ENCODE assay signal across 20 cellular contexts in the genomic region with DNA sequence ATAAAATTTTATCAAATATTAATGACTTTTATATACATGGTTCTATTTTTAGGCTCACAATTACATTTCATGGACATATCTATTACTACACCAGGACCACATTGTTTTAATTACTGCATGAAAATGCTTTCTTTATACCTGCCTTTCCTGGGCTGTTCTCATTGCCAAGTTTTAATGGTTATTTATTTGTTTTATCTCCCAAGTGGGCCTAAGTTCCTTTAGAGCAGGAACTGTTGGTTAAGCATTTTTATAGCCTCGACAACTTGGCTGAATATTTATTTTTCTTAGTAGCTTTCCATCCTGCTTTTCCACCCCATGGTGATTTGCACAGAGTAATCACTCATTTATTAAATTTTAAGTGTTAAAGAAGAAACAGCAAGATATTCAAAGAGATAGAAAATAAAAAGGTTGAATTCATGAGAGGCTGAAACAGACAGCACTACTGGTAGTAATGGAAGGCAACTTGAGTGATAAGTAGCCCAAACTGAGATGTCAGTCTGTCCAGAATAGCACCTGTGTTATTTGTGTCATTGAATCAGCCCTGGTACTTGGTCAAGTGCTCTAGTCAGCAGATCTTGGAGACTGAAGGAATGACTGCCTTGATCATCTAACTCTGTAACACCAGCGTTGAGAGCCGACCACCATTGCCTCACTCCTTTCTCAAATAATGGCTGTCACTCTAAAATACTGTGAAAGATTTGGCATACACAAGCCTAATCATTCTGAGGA.
DNase-seq lines count a peak whose midpoint lies in the region; ATAC-seq, FAIRE-seq and TF ChIP-seq lines count a peak whose summit lies in the region.
"Had no signal": no experiment of that assay in that cellular context is flagged by ENCODE, and none has a peak within 500 bp of the region (broad histone marks: within the 10 kb centered on the region; RNA-seq: fewer than 3 reads in every experiment).

No MANE protein-coding gene starts in this region.

- H3K4me3 ChIP-seq in astrocyte of the cerebellum (ENCODE audit: low read depth, low read length) = no peak overlapping the region
- H3K4me3 ChIP-seq in mucosa of descending colon = no peak overlapping the region
- H3K4me3 ChIP-seq: MG63 had no signal

- no peak for FAIRE-seq in GM12892 (lab: Jason Lieb, UNC)
- FAIRE-seq: GM19239 had no signal

- no peak for TF ChIP-seq POLR2A in GM12892 (IDR thresholded peaks at IDR 0.05; ENCODE audit: low read depth, low read length)

- DNase-seq in Caki2 (ENCODE audit: low read depth) (peak; percentile 41), M059J (ENCODE audit: low read depth) (peak; percentile 30), astrocyte of the cerebellum (ENCODE audit: low read depth) (peak; percentile 61), mucosa of descending colon (no peak), DMS 273 treated with DMSO at 0.1 percent for 48 hours (lab: John Stamatoyannopoulos, UW) (no peak), GDM1 (lab: John Stamatoyannopoulos, UW) (no peak), GM12892 (ENCODE audit: insufficient read length) (no peak)
- DNase-seq in stimulated activated CD4-positive, alpha-beta T cell treated with anti-CD3 and anti-CD28 coated beads, Interleukin-4, amount 100 ng/mL, for 24 hours = no peak
- DNase-seq: CD4-positive, CD25-positive, alpha-beta regulatory T cell; COR-L47; GF-D8; Karpas-422; MG63; NCI-H1436; NCI-H2081 treated with DMSO at 0.1 percent for 48 hours; NCI-H2171 treated with DMSO at 0.1 percent for 48 hours; NCI-H524 treated with DMSO at 0.1 percent for 48 hours; OCI-M1; SHP77 had no signal

- H3K4me1 ChIP-seq in mucosa of descending colon (ENCODE audit: low read depth) = no peaks in the 10 kb centered on the region

- intact Hi-C loops in mucosa of descending colon (cut with DNase I, micrococcal nuclease) = no loop called here

- no peak for TF ChIP-seq CTCF in astrocyte of the cerebellum (IDR thresholded peaks at IDR 0.05; ENCODE audit: low read depth, low read length, missing control alignments)
- TF ChIP-seq CTCF in mucosa of descending colon (IDR thresholded peaks at IDR 0.05) = no peak

- H3K36me3 ChIP-seq in mucosa of descending colon (ENCODE audit: low read depth) = no peaks in the 10 kb centered on the region
- H3K36me3 ChIP-seq: MG63 had no signal

- ATAC-seq in mucosa of descending colon = peak; percentile 33

- in situ Hi-C loops in Caki2 (cut with HindIII; ENCODE audit: low pct_unique_long_range_greater_than_20kb, low sequenced_read_pairs) = no loop called here
- in situ Hi-C loops in astrocyte of the cerebellum (cut with HindIII; ENCODE audit: low sequenced_read_pairs) = no loop called here

- peaks cover 3% of the 10 kb centered on the region for H3K9me3 ChIP-seq in mucosa of descending colon
- H3K9me3 ChIP-seq: MG63 had no signal

Comparison
In these comparisons a context has a peak if more than half of its experiments do, and no peak if none do; other contexts are left out.
1. DNase-seq: peak in Caki2 (single experiment), M059J (single experiment) and astrocyte of the cerebellum (single experiment); none in mucosa of descending colon (0 of 3), DMS 273 treated with DMSO at 0.1 percent for 48 hours (single experiment), stimulated activated CD4-positive, alpha-beta T cell treated with anti-CD3 and anti-CD28 coated beads, Interleukin-4, amount 100 ng/mL, for 24 hours (single experiment), GDM1 (single experiment) and GM12892 (single experiment).